1 cellular context compared by ENCODE assay signal in the genomic region with DNA sequence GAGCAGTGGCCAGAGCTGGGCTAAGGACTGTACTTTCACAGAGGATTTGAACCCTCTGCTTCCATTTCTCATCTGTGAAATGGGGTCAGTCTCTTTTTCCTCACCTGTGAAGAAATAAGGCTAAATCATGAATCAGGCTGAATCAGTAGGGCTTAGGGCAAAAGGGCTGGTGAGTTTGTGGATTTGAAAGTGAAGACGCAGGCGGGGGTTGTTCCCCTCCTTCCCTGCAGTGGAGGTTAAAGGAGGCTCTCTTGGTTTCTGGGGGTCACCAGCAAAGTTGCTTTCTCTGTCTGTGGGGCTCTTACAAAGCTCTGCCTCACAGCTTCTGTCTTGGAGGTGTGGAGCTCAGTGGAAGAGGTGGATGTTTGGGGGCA.
A peak's percentile ranks its signal among the peaks of the same experiment; 100 is the strongest.
TF ChIP-seq lines count a peak whose summit lies in the region.

No MANE protein-coding gene starts in this region.

TF ChIP-seq in HepG2, 621 proteins besides CTCF, POLR2A, EP300 and RAD21:
- TF ChIP-seq TOE1 (CRISPR knock-in tag; IDR thresholded peaks at IDR 0.05) (no peak), ZNF629 (CRISPR knock-in tag; conservative IDR thresholded peaks at IDR 0.05) (0 out of 2 replicates have a peak, but pooled peaks have one; percentile 12)
